In the genomic region with DNA sequence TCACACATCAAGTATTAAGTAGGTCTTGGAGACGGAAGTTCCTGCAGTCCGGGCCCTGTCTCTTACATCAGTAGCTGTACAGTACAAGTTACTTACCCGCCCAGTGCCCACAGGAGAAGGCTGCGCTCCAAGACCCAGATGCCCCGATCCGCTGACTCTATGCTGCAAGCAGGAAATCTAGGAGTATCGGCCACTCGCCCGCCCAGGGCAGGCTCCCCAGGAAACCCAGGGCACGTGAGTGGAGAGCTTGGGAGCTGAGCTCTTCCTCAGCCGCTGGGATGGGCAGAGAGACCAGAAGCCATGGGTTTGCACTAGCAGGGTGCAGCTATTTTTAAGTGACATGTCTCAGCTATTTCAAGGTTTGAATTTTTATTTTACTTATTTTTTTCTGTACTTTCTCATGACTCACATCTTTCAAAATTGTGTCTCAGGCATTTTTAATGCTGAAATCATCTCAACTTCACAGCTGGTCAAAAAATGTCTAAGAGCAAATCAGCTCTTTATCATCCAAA, we compare ENCODE assay signal across 14 cellular contexts. TPM values are rescaled to one million over a fixed set of nuclear protein-coding genes. Genes with fewer than 3 reads are reported as not detected.
DNase-seq lines count a peak whose midpoint lies in the region; ATAC-seq and TF ChIP-seq lines count a peak whose summit lies in the region.
"Had no signal": no experiment of that assay in that cellular context is flagged by ENCODE, and none has a peak within 500 bp of the region (broad histone marks: within the 10 kb centered on the region; RNA-seq: fewer than 3 reads in every experiment).

No MANE protein-coding gene starts in this region.

- H3K4me2 ChIP-seq in BLaER1 (peak overlapping the region; percentile 90), neuronal stem cell (ENCODE audit: insufficient read depth, low read length, poor library complexity, severe bottlenecking) (no peak overlapping the region)

- peak; percentile 1 for ATAC-seq in HG03439 (IDR thresholded peaks at IDR 0.05; ENCODE audit: unreplicated experiment)
- no peak for ATAC-seq in GM19463 (IDR thresholded peaks at IDR 0.05; ENCODE audit: unreplicated experiment)

- DNase-seq in caudate nucleus (lab: John Stamatoyannopoulos, UW) (peak in 2 of 61 donors; percentile 4 to 11), neuronal stem cell (ENCODE audit: low spot score) (no peak), HAP-1 (ENCODE audit: low spot score in 2 of 2) (no peak), A673 (ENCODE audit: low spot score) (no peak), transverse colon (no peak)
- DNase-seq: activated CD8-positive, alpha-beta T cell treated with anti-CD3 and anti-CD28 coated beads, Interleukin-2, amount 10 ng/mL, durations not matched to agents 7 days and 5 days; amniotic stem cell; NCI-H2081; NCI-H526 treated with DMSO at 0.1 percent for 48 hours; SW 1271 had no signal

- H2BK15ac ChIP-seq in neuronal stem cell (ENCODE audit: low read length) = no peak overlapping the region

- H4K20me1 ChIP-seq in BLaER1 = peaks cover 22% of the 10 kb centered on the region; the same call in 1 of the 2 replicates

- H3K36me3 ChIP-seq in BLaER1 = peaks cover 22% of the 10 kb centered on the region; the same call in 1 of the 2 replicates
- peaks cover 0 to 2% of the 10 kb centered on the region in 2 donors for H3K36me3 ChIP-seq in neuronal stem cell (replicated peaks in 1 of 2; ENCODE audit: control insufficient read depth in 2 of 2, insufficient read depth in 2 of 2, low read length in 2 of 2)
- H3K36me3 ChIP-seq in HAP-1 (replicated peaks) = no peaks in the 10 kb centered on the region
- no peaks in the 10 kb centered on the region for H3K36me3 ChIP-seq in A673 (ENCODE audit: insufficient read depth, low read length, poor library complexity, severe bottlenecking)
- H3K36me3 ChIP-seq in transverse colon = no peaks in the 10 kb centered on the region
- H3K36me3 ChIP-seq: uterus had no signal

- H3K9ac ChIP-seq in BLaER1 (peak overlapping the region; percentile 66), neuronal stem cell (ENCODE audit: low read depth, low read length, poor library complexity) (no peak overlapping the region)

- H3K9me3 ChIP-seq in BLaER1 (no peaks in the 10 kb centered on the region), neuronal stem cell (replicated peaks in 1 of 2; ENCODE audit: control insufficient read depth in 2 of 2, insufficient read depth in 1 of 2, low read depth in 1 of 2, low read length in 2 of 2) (no peaks in the 10 kb centered on the region), HAP-1 (no peaks in the 10 kb centered on the region), A673 (ENCODE audit: low read depth, low read length, poor library complexity, severe bottlenecking) (no peaks in the 10 kb centered on the region), transverse colon (no peaks in the 10 kb centered on the region)
- H3K9me3 ChIP-seq: uterus had no signal

- H3K23ac ChIP-seq in neuronal stem cell (ENCODE audit: low read depth, low read length, poor library complexity) = no peak overlapping the region

- no peak overlapping the region for H4K8ac ChIP-seq in neuronal stem cell (ENCODE audit: low read depth, low read length)

- H2AFZ ChIP-seq in neuronal stem cell (ENCODE audit: low read length) = no peak overlapping the region

- POLR2A ChIA-PET in A673 (lab: Charles Lee; ENCODE audit: low non-redundant PET) = no interaction called here

- H3K4me1 ChIP-seq in BLaER1 (peaks cover 82% of the 10 kb centered on the region), neuronal stem cell (ENCODE audit: control insufficient read depth in 2 of 2, insufficient read depth in 1 of 2, low read depth in 1 of 2, low read length in 2 of 2) (peaks cover 15 to 31% of the 10 kb centered on the region in 2 donors), HAP-1 (peaks cover 11% of the 10 kb centered on the region), A673 (ENCODE audit: insufficient read depth, low read length, poor library complexity, severe bottlenecking) (peaks cover 12% of the 10 kb centered on the region), transverse colon (peaks cover 6 to 40% (median 19%) of the 10 kb centered on the region in 4 donors)

- no peak overlapping the region for H2BK5ac ChIP-seq in neuronal stem cell (ENCODE audit: low read length)

- H2AK5ac ChIP-seq in neuronal stem cell (ENCODE audit: low read depth, low read length) = peak overlapping the region; percentile 90

- H3K14ac ChIP-seq in neuronal stem cell (ENCODE audit: low read length) = no peak overlapping the region

- no peak for TF ChIP-seq EP300 in transverse colon (IDR thresholded peaks at IDR 0.05; ENCODE audit: low read depth)

- TF ChIP-seq CTCF in A673 (conservative IDR thresholded peaks at IDR 0.05; ENCODE audit: low read depth, low read length) = no peak
- no peak for TF ChIP-seq CTCF in transverse colon (IDR thresholded peaks at IDR 0.05)

- intact Hi-C loops in A673 (cut with micrococcal nuclease; ENCODE audit: unreplicated experiment) (no loop called here), transverse colon (cut with DNase I; ENCODE audit: low total_unique reads) (loop anchor here (5.0 to 10.0 kb wide), 2 partner anchors 36 to 89 kb away; no protein-coding TSS in a partner anchor)

- H3K4ac ChIP-seq in neuronal stem cell (ENCODE audit: low read length) = no peak overlapping the region

- H2BK120ac ChIP-seq in neuronal stem cell (ENCODE audit: low read depth, low read length) = no peak overlapping the region

- H3K27ac ChIP-seq in BLaER1 = peak overlapping the region; percentile 81; the same call in 1 of the 2 replicates
- peak overlapping the region; percentile 88 for H3K27ac ChIP-seq in caudate nucleus (ENCODE audit: low read depth, low read length)
- no peak overlapping the region for H3K27ac ChIP-seq in neuronal stem cell (replicated peaks; ENCODE audit: low read length)
- H3K27ac ChIP-seq in A673 (ENCODE audit: low read depth, low read length, poor library complexity, severe bottlenecking) = no peak overlapping the region
- H3K27ac ChIP-seq in transverse colon = no peak overlapping the region

- H3K4me3 ChIP-seq in BLaER1 (peak overlapping the region; percentile 55; the same call in 1 of the 2 replicates), neuronal stem cell (ENCODE audit: low read length in 2 of 2) (no peak overlapping the region), HAP-1 (no peak overlapping the region), A673 (ENCODE audit: low read depth, low read length, poor library complexity, severe bottlenecking) (no peak overlapping the region), transverse colon (no peak overlapping the region)

- peaks cover 4% of the 10 kb centered on the region for H3K79me1 ChIP-seq in neuronal stem cell (ENCODE audit: low read depth, low read length)

- in situ Hi-C loops in HAP-1 (cut with MboI; ENCODE audit: low sequenced_read_pairs) (no loop called here), transverse colon (cut with MboI; ENCODE audit: low pct_ligation_motif_present in 1 of 4, low pct_unique_long_range_greater_than_20kb in 1 of 4, low sequenced_read_pairs in 3 of 4) (no loop called here)

- no peak overlapping the region for H4K91ac ChIP-seq in neuronal stem cell (ENCODE audit: low read depth, low read length, poor library complexity)

- BruUV-seq in A673 (replicated peaks; lab: Mats Ljungman, UMichigan) = no TSS peak

- H3K27me3 ChIP-seq in BLaER1 (no peaks in the 10 kb centered on the region), neuronal stem cell (ENCODE audit: control insufficient read depth in 3 of 3, insufficient read depth in 3 of 3, low read depth in 1 of 3, low read length in 3 of 3) (peaks cover 0 to 1% (median 0%) of the 10 kb centered on the region in 3 experiments), HAP-1 (ENCODE audit: low read depth) (no peaks in the 10 kb centered on the region), A673 (replicated peaks; ENCODE audit: insufficient read depth, low read depth, low read length, poor library complexity) (no peaks in the 10 kb centered on the region), transverse colon (no peaks in the 10 kb centered on the region)
- H3K27me3 ChIP-seq: uterus had no signal

- no peak overlapping the region for H3K18ac ChIP-seq in neuronal stem cell (ENCODE audit: low read length)

- WGBS in neuronal stem cell (ENCODE audit: extremely low coverage in 2 of 2, insufficient read length in 2 of 2, insufficient replicate concordance in 1 of 2), 2 donors = no CpG with 5 or more reads among the region's 11 CpGs
- 80 to 94% methylated on average over 1 to 11 of the region's 11 CpGs for WGBS in transverse colon (ENCODE audit: low coverage in 1 of 2), 2 donors

- CTCF ChIA-PET in A673 (lab: Charles Lee) = interaction anchor here (0.6 to 1.0 kb wide), 5 partner anchors 11 to 31 kb away, joined by 3 to 6 read pairs (median 4); no protein-coding TSS in a partner anchor

- no peak overlapping the region for H2BK12ac ChIP-seq in neuronal stem cell (ENCODE audit: low read length)

- TF ChIP-seq POLR2A in transverse colon (IDR thresholded peaks at IDR 0.05) = no peak

RNA-seq across cellular contexts. Expression of a gene that starts 1.9 kb away (rescaled TPM):
- polyA plus RNA-seq in neuronal stem cell (2013, experiment 1 of 2) = 0.63 TPM
- 0.66 TPM for polyA plus RNA-seq in neuronal stem cell (2013, experiment 2 of 2)
- 0.37 and 0.63 TPM in 2 replicates for total RNA-seq in A673 (2021)
- total RNA-seq in transverse colon = 10 to 100 TPM in 3 of 4 donors, 1 to 10 TPM in 1; 2.2 to 33.7 (median 11.7) TPM

RNA-seq across cellular contexts. Expression of a gene that starts 41.6 kb away (rescaled TPM):
- polyA plus RNA-seq in neuronal stem cell (2013, experiment 1 of 2) = 1.7 TPM
- polyA plus RNA-seq in neuronal stem cell (2013, experiment 2 of 2) = 1.5 TPM
- total RNA-seq in A673 (2021) (0.95 and 2.4 TPM in 2 replicates), transverse colon (10 to 100 TPM in 1 of 4 donors, 1 to 10 TPM in 1, not detected in 2; 9.2 to 14.5 TPM)

Comparison
In these comparisons a context has a peak if more than half of its experiments do, and no peak if none do; other contexts are left out.
1. H3K27ac ChIP-seq: peak in BLaER1 (single experiment) and caudate nucleus (single experiment); none in neuronal stem cell (single experiment), A673 (single experiment) and transverse colon (0 of 4).